ENCODE assay signal across 1 cellular context in the genomic region with DNA sequence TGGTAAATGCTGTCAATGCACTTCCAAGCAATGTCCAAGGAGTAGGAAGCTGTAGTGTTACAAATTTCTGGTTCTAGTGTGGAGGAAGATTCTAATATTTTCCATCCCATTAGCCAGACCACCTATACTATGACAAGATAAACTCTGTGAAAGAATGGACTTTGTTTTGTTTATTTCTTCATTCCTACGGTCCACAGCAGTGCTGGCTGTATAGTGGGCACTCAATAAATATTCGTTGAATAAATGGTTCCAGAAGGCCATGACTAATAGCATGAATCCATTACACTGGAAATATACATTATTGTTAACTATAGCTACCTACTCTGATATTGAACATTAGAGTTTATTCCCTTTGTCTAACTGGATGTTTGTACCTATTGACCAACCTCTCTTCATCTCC.
TF ChIP-seq lines count a peak whose summit lies in the region.

No MANE protein-coding gene starts in this region.

TF ChIP-seq in HepG2, 621 proteins besides CTCF, POLR2A, EP300 and RAD21 (continued from another document):
- TF ChIP-seq ZSCAN20 (CRISPR knock-in tag; IDR thresholded peaks at IDR 0.05; ENCODE audit: borderline replicate concordance), result no peak
- TF ChIP-seq KLF6 (CRISPR knock-in tag; IDR thresholded peaks at IDR 0.05), result no peak
- TF ChIP-seq, protein P1, sequence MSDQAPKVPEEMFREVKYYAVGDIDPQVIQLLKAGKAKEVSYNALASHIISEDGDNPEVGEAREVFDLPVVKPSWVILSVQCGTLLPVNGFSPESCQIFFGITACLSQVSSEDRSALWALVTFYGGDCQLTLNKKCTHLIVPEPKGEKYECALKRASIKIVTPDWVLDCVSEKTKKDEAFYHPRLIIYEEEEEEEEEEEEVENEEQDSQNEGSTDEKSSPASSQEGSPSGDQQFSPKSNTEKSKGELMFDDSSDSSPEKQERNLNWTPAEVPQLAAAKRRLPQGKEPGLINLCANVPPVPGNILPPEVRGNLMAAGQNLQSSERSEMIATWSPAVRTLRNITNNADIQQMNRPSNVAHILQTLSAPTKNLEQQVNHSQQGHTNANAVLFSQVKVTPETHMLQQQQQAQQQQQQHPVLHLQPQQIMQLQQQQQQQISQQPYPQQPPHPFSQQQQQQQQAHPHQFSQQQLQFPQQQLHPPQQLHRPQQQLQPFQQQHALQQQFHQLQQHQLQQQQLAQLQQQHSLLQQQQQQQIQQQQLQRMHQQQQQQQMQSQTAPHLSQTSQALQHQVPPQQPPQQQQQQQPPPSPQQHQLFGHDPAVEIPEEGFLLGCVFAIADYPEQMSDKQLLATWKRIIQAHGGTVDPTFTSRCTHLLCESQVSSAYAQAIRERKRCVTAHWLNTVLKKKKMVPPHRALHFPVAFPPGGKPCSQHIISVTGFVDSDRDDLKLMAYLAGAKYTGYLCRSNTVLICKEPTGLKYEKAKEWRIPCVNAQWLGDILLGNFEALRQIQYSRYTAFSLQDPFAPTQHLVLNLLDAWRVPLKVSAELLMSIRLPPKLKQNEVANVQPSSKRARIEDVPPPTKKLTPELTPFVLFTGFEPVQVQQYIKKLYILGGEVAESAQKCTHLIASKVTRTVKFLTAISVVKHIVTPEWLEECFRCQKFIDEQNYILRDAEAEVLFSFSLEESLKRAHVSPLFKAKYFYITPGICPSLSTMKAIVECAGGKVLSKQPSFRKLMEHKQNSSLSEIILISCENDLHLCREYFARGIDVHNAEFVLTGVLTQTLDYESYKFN (CRISPR knock-in tag; conservative IDR thresholded peaks at IDR 0.05), result 0 out of 2 replicates have a peak, but pooled peaks have one; percentile 21
- TF ChIP-seq SOX6 (IDR thresholded peaks at IDR 0.05), result no peak
- no peak for TF ChIP-seq SOX6 (CRISPR knock-in tag; IDR thresholded peaks at IDR 0.05)
